Comparison of ENCODE assay signal across 11 cellular contexts in genomic region chr10:117541405-117541908, GRCh38. TPM values are rescaled to one million over a fixed set of nuclear protein-coding genes. Genes with fewer than 3 reads are reported as not detected.
DNase-seq lines count a peak whose midpoint lies in the region; TF ChIP-seq lines count a peak whose summit lies in the region.
"Had no signal": no experiment of that assay in that cellular context is flagged by ENCODE, and none has a peak within 500 bp of the region (broad histone marks: within the 10 kb centered on the region; RNA-seq: fewer than 3 reads in every experiment).

No MANE protein-coding gene starts in this region.

- TF ChIP-seq CTCF in fibroblast of mammary gland (conservative IDR thresholded peaks at IDR 0.05; ENCODE audit: control insufficient read depth, insufficient read depth, low read depth, low read length): no peak

- intact Hi-C loops in posterior vena cava (cut with DNase I): no loop called here

- H3K4me3 ChIP-seq in fibroblast of mammary gland (ENCODE audit: control insufficient read depth, low read depth, low read length): peak overlapping the region; percentile 62
- H3K4me3 ChIP-seq: mucosa of descending colon had no signal

- DNase-seq in Daoy (ENCODE audit: low read depth): peak; percentile 86
- DNase-seq in NCI-H1930 (lab: John Stamatoyannopoulos, UW): peak; percentile 7 to 17
- DNase-seq in fibroblast of mammary gland (ENCODE audit: low read depth): peak; percentile 82
- DNase-seq in posterior vena cava (ENCODE audit: low spot score): peak; percentile 90
- DNase-seq in NCI-H187 treated with DMSO at 0.1 percent for 48 hours (lab: John Stamatoyannopoulos, UW): no peak
- DNase-seq in SIG-M5 treated with dmso at 0.1 percent for 504 hours (lab: John Stamatoyannopoulos, UW; ENCODE audit: unreplicated experiment): no peak
- DNase-seq in NCI-H345 treated with DMSO at 0.1 percent for 48 hours (lab: John Stamatoyannopoulos, UW; ENCODE audit: unreplicated experiment): no peak
- no peak for DNase-seq in middle frontal gyrus (ENCODE audit: extremely low spot score, low spot score)
- DNase-seq: NCI-H1436 treated with DMSO at 0.1 percent for 48 hours had no signal

RNA-seq across cellular contexts. Expression of gene EMX2, which starts 1.1 kb away (rescaled TPM):
- 0.57 and 3.9 TPM in 2 replicates for total RNA-seq in Daoy (2014; rRNA removed; shearing (Covaris generic))
- 1 to 10 TPM; 2.5 to 3.6 TPM for total RNA-seq in posterior vena cava
- total RNA-seq: bronchial epithelial cell, mucosa of descending colon had no signal

Comparison
In these comparisons a context has a peak if more than half of its experiments do, and no peak if none do; other contexts are left out.
1. DNase-seq: peak in Daoy (single experiment), NCI-H1930 (2 of 2), fibroblast of mammary gland (single experiment) and posterior vena cava (single experiment); none in NCI-H187 treated with DMSO at 0.1 percent for 48 hours (single experiment), SIG-M5 treated with dmso at 0.1 percent for 504 hours (single experiment), NCI-H345 treated with DMSO at 0.1 percent for 48 hours (single experiment) and middle frontal gyrus (single experiment).